Comparison of ENCODE assay signal across 8 cellular contexts in the genomic region with DNA sequence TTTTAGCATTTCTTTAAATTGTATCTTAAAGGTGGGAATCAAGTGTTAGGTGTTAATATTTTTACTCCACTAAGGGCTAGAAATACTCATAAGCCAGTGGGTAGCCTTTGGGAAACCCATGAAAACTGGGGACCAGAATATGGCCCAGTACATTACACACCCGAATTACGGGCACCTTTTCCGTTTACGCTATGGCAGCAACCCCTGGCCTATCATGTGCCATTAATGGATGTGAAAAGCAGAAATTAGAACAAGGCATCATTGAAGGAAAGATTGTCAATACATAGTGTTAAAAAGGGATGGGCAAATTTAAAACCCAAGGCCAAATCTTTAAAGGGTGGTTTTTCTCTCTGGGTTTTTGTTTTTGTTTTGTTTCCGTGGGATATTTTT. TPM values are rescaled to one million over a fixed set of nuclear protein-coding genes. Genes with fewer than 3 reads are reported as not detected.
DNase-seq lines count a peak whose midpoint lies in the region; ATAC-seq and TF ChIP-seq lines count a peak whose summit lies in the region.

No MANE protein-coding gene starts in this region.

- H3K36me3 ChIP-seq in left lung: peaks cover 0 to 30% of the 10 kb centered on the region in 2 donors
- H3K36me3 ChIP-seq in transverse colon: peaks cover 0 to 18% (median 0%) of the 10 kb centered on the region in 4 donors

- H3K9me3 Mint-ChIP-seq in activated T-cell treated with anti-CD3 and anti-CD28 coated beads, Interleukin-2, amount 50 U/mL, for 72 hours: no peaks in the 10 kb centered on the region
- no peaks in the 10 kb centered on the region for H3K9me3 Mint-ChIP-seq in activated naive CD8-positive, alpha-beta T cell (ENCODE audit: low read depth)

- DNase-seq in activated T-cell treated with anti-CD3 and anti-CD28 coated beads, Interleukin-2, amount 50 U/mL, for 72 hours: no peak
- DNase-seq in activated T-cell treated with anti-CD3 and anti-CD28 coated beads for 4 hours (no peak), left lung (no peak), transverse colon (no peak), GM03348 (ENCODE audit: low spot score) (no peak)

- H3K9me3 ChIP-seq in left lung (no peaks in the 10 kb centered on the region), transverse colon (no peaks in the 10 kb centered on the region)

- H3K27ac Mint-ChIP-seq in activated T-cell treated with anti-CD3 and anti-CD28 coated beads, Interleukin-2, amount 50 U/mL, for 72 hours: peak overlapping the region; percentile 35
- H3K27ac Mint-ChIP-seq in activated naive CD8-positive, alpha-beta T cell: peak overlapping the region; percentile 1

- H3K36me3 Mint-ChIP-seq in activated T-cell treated with anti-CD3 and anti-CD28 coated beads, Interleukin-2, amount 50 U/mL, for 72 hours (ENCODE audit: insufficient read depth in 2 of 2): peaks cover 5 to 9% of the 10 kb centered on the region in 2 donors
- H3K36me3 Mint-ChIP-seq in activated naive CD8-positive, alpha-beta T cell: peaks cover 2% of the 10 kb centered on the region

- ATAC-seq in activated T-cell treated with anti-CD3 and anti-CD28 coated beads, Interleukin-2, amount 50 U/mL, for 72 hours (replicated peaks in 1 of 2): no peak
- ATAC-seq in left lung (no peak), HG02623 (IDR thresholded peaks at IDR 0.05; ENCODE audit: unreplicated experiment) (no peak), GM21717 (IDR thresholded peaks at IDR 0.05; ENCODE audit: unreplicated experiment) (no peak)

- TF ChIP-seq EP300 in transverse colon (IDR thresholded peaks at IDR 0.05; ENCODE audit: low read depth): no peak

- H3K4me1 ChIP-seq in left lung: peaks cover 22 to 36% of the 10 kb centered on the region in 2 donors
- H3K4me1 ChIP-seq in transverse colon: peaks cover 11 to 79% (median 53%) of the 10 kb centered on the region in 4 donors

- no peak for TF ChIP-seq CTCF in left lung (IDR thresholded peaks at IDR 0.05)
- TF ChIP-seq CTCF in transverse colon (IDR thresholded peaks at IDR 0.05): no peak

- TF ChIP-seq POLR2A in transverse colon (IDR thresholded peaks at IDR 0.05): no peak

- peaks cover 40% of the 10 kb centered on the region for H3K4me1 Mint-ChIP-seq in activated T-cell treated with anti-CD3 and anti-CD28 coated beads, Interleukin-2, amount 50 U/mL, for 72 hours (ENCODE audit: low read depth)
- H3K4me1 Mint-ChIP-seq in activated naive CD8-positive, alpha-beta T cell (ENCODE audit: low read depth): peaks cover 24% of the 10 kb centered on the region

- H3K4me3 Mint-ChIP-seq in activated T-cell treated with anti-CD3 and anti-CD28 coated beads, Interleukin-2, amount 50 U/mL, for 72 hours: peak overlapping the region; percentile 83 to 84
- H3K4me3 Mint-ChIP-seq in activated naive CD8-positive, alpha-beta T cell: peak overlapping the region; percentile 80

- peak overlapping the region in 1 of 2 donors; percentile 87 for H3K27ac ChIP-seq in left lung
- H3K27ac ChIP-seq in transverse colon: peak overlapping the region; percentile 96 to 97 (median 96)

- H3K27me3 Mint-ChIP-seq in activated T-cell treated with anti-CD3 and anti-CD28 coated beads, Interleukin-2, amount 50 U/mL, for 72 hours (ENCODE audit: low read depth): no peaks in the 10 kb centered on the region
- H3K27me3 Mint-ChIP-seq in activated naive CD8-positive, alpha-beta T cell: no peaks in the 10 kb centered on the region

- WGBS in transverse colon (ENCODE audit: low coverage in 1 of 2), 2 donors: 12 to 17% methylated on average over 5 of the region's 5 CpGs

- H3K27me3 ChIP-seq in left lung (no peaks in the 10 kb centered on the region), transverse colon (no peaks in the 10 kb centered on the region)

- H3K4me3 ChIP-seq in left lung (peak overlapping the region; percentile 82), transverse colon (peak overlapping the region; percentile 81 to 87 (median 83))

- in situ Hi-C loops in transverse colon (cut with MboI; ENCODE audit: low pct_ligation_motif_present in 1 of 4, low pct_unique_long_range_greater_than_20kb in 1 of 4, low sequenced_read_pairs in 3 of 4): no loop called here

- intact Hi-C loops in left lung (cut with DNase I): no loop called here
- intact Hi-C loops in transverse colon (cut with DNase I; ENCODE audit: low total_unique reads): no loop called here

RNA-seq across cellular contexts. Expression of gene FARP2, which starts 0.8 kb away (rescaled TPM):
- 10 to 100 TPM; 30.2 to 30.8 TPM for total RNA-seq in activated T-cell treated with anti-CD3 and anti-CD28 coated beads, Interleukin-2, amount 50 U/mL, for 72 hours
- total RNA-seq in left lung: 10 to 100 TPM; 32.2 to 37.0 TPM
- 100 to 1,000 TPM in 3 of 4 donors, 10 to 100 TPM in 1; 96.5 to 164 (median 136) TPM for total RNA-seq in transverse colon

RNA-seq across cellular contexts. Expression of gene SEPTIN2, which starts 41.1 kb away (rescaled TPM):
- total RNA-seq in activated T-cell treated with anti-CD3 and anti-CD28 coated beads, Interleukin-2, amount 50 U/mL, for 72 hours: 100 to 1,000 TPM; 269 to 272 TPM
- total RNA-seq in left lung (100 to 1,000 TPM; 320 to 344 TPM), transverse colon (100 to 1,000 TPM; 116 to 264 (median 180) TPM)

RNA-seq across cellular contexts. Expression of gene HDLBP, which starts 41.4 kb away (rescaled TPM):
- total RNA-seq in activated T-cell treated with anti-CD3 and anti-CD28 coated beads, Interleukin-2, amount 50 U/mL, for 72 hours: 100 to 1,000 TPM; 272 to 283 TPM
- 100 to 1,000 TPM; 559 to 567 TPM for total RNA-seq in left lung
- 1,000 to 10,000 TPM in 1 of 4 donors, 100 to 1,000 TPM in 3; 168 to 1,885 (median 314) TPM for total RNA-seq in transverse colon
